In genomic region chr16:84186685-84187437, GRCh38 we compare ENCODE assay signal across 8 cellular contexts. TPM values are rescaled to one million over a fixed set of nuclear protein-coding genes. Genes with fewer than 3 reads are reported as not detected.
DNase-seq lines count a peak whose midpoint lies in the region; ATAC-seq and TF ChIP-seq lines count a peak whose summit lies in the region.

A gene with protein sequence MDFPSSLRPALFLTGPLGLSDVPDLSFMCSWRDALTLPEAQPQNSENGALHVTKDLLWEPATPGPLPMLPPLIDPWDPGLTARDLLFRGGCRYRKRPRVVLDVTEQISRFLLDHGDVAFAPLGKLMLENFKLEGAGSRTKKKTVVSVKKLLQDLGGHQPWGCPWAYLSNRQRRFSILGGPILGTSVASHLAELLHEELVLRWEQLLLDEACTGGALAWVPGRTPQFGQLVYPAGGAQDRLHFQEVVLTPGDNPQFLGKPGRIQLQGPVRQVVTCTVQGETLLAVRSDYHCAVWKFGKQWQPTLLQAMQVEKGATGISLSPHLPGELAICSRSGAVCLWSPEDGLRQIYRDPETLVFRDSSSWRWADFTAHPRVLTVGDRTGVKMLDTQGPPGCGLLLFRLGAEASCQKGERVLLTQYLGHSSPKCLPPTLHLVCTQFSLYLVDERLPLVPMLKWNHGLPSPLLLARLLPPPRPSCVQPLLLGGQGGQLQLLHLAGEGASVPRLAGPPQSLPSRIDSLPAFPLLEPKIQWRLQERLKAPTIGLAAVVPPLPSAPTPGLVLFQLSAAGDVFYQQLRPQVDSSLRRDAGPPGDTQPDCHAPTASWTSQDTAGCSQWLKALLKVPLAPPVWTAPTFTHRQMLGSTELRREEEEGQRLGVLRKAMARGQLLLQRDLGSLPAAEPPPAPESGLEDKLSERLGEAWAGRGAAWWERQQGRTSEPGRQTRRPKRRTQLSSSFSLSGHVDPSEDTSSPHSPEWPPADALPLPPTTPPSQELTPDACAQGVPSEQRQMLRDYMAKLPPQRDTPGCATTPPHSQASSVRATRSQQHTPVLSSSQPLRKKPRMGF (minus strand): TSS chr16:84187057. CDS start chr16:84184988, 2,069 bp downstream.

- no peak within 1 kb of the TSS for H3K27ac Mint-ChIP-seq in nephron progenitor cell
- peak within 1 kb of the TSS; percentile 96 to 98 for H3K27ac Mint-ChIP-seq in stimulated activated naive CD8-positive, alpha-beta T cell treated with anti-CD3 and anti-CD28 coated beads, Interleukin-15, amount 100 ng/mL, for 72 hours

- no peaks in the 10 kb centered on the region for H3K9me3 Mint-ChIP-seq in nephron progenitor cell
- no peaks in the 10 kb centered on the region for H3K9me3 Mint-ChIP-seq in stimulated activated naive CD8-positive, alpha-beta T cell treated with anti-CD3 and anti-CD28 coated beads, Interleukin-15, amount 100 ng/mL, for 72 hours

- H3K4me1 Mint-ChIP-seq in nephron progenitor cell: peaks cover 19% of the 10 kb centered on the region
- H3K4me1 Mint-ChIP-seq in stimulated activated naive CD8-positive, alpha-beta T cell treated with anti-CD3 and anti-CD28 coated beads, Interleukin-15, amount 100 ng/mL, for 72 hours: peaks cover 37% of the 10 kb centered on the region

- peak within 1 kb of the TSS; percentile 98 for H3K4me3 ChIP-seq in fibroblast of the aortic adventitia (ENCODE audit: low read depth, low read length)

- peak within 1 kb of the TSS; percentile 94 for H3K4me3 Mint-ChIP-seq in nephron progenitor cell
- H3K4me3 Mint-ChIP-seq in stimulated activated naive CD8-positive, alpha-beta T cell treated with anti-CD3 and anti-CD28 coated beads, Interleukin-15, amount 100 ng/mL, for 72 hours: peak within 1 kb of the TSS; percentile 94 to 98

- no peaks in the 10 kb centered on the region for H3K27me3 Mint-ChIP-seq in nephron progenitor cell (ENCODE audit: low read depth, poor library complexity)
- H3K27me3 Mint-ChIP-seq in stimulated activated naive CD8-positive, alpha-beta T cell treated with anti-CD3 and anti-CD28 coated beads, Interleukin-15, amount 100 ng/mL, for 72 hours: no peaks in the 10 kb centered on the region

- TF ChIP-seq CTCF in fibroblast of the aortic adventitia (IDR thresholded peaks at IDR 0.05; ENCODE audit: insufficient read depth, low read length) (peak; percentile 98), nephron progenitor cell (IDR thresholded peaks at IDR 0.05) (peak; percentile 90)

- H3K36me3 Mint-ChIP-seq in nephron progenitor cell (ENCODE audit: low read depth): peaks cover 19% of the 10 kb centered on the region

- DNase-seq in ELR (ENCODE audit: low read depth) (peak; percentile 96), H4 (ENCODE audit: low spot score) (peak; percentile 90), LoVo (ENCODE audit: low spot score) (peak; percentile 95), SHP77 (lab: John Stamatoyannopoulos, UW) (peak; percentile 86 to 96), fibroblast of the aortic adventitia (ENCODE audit: low read depth) (peak; percentile 95), nephron progenitor cell (peak; percentile 91)
- DNase-seq in activated effector memory CD4-positive, alpha-beta T cell treated with Interleukin-2 at 50 U/mL for 16 hours: peak; percentile 84
- peak; percentile 93 to 94 for DNase-seq in stimulated activated naive CD8-positive, alpha-beta T cell treated with anti-CD3 and anti-CD28 coated beads, Interleukin-15, amount 100 ng/mL, for 72 hours

- peak; percentile 92 for ATAC-seq in stimulated activated naive CD8-positive, alpha-beta T cell treated with anti-CD3 and anti-CD28 coated beads, Interleukin-15, amount 100 ng/mL, for 72 hours

RNA-seq across cellular contexts. Expression of the gene that starts here (rescaled TPM):
- total RNA-seq in H4 (2014; rRNA removed; shearing (Covaris generic)): 8.1 and 18.4 TPM in 2 replicates
- total RNA-seq in fibroblast of the aortic adventitia (ENCODE audit: low replicate concordance): 19.4 and 20.6 TPM in 2 replicates

Comparison
In these comparisons a context has a peak if more than half of its experiments do, and no peak if none do; other contexts are left out.
1. Peak in every context shown above with its lines: DNase-seq, ATAC-seq and H3K4me3 ChIP-seq.